ENCODE assay signal across 1 cellular context in the genomic region with DNA sequence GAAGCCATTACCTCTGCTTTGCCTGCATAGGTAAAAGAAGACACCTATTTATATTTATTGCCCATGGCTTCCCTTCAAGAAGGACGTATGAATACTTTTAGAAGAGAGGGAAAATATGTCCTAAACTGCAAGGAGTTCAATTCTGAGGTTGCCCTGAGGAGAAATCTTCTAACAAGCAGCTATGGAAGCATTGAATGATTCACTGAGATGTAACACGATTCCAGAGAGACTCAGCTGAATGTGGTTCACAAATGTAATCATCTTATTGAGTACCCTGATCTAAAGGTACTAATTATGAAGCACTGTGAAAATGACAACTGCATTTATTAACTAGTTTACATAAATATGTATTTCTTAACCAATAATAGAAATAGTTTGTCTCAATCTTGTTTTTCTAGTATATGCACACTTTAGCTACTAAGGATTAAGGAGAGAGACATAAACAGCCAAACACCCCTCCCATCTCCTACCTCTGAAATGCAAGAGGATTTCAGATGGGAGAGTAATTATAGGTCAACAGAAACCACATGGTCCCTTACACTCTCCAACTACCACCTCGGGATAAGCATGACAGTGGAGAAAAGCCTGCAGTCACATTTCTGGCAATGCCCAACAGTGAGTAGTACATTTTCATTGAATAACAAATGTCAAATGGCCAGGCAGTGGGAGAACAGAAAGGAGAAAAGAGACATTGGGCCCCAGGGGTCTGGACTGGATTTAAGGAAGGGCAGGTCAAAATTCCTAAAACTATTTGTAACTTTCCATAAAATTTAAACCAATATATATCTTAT.
TF ChIP-seq lines count a peak whose summit lies in the region.

No MANE protein-coding gene starts in this region.

TF ChIP-seq in SK-N-SH treated with all-trans-retinoic acid at 6 μM for 48 hours, 23 proteins besides CTCF, POLR2A, EP300 and RAD21 (continued from another document):
- TF ChIP-seq, protein P1, sequence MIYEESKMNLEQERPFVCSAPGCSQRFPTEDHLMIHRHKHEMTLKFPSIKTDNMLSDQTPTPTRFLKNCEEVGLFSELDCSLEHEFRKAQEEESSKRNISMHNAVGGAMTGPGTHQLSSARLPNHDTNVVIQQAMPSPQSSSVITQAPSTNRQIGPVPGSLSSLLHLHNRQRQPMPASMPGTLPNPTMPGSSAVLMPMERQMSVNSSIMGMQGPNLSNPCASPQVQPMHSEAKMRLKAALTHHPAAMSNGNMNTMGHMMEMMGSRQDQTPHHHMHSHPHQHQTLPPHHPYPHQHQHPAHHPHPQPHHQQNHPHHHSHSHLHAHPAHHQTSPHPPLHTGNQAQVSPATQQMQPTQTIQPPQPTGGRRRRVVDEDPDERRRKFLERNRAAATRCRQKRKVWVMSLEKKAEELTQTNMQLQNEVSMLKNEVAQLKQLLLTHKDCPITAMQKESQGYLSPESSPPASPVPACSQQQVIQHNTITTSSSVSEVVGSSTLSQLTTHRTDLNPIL (CRISPR knock-in tag; IDR thresholded peaks at IDR 0.05; ENCODE audit: low read depth), result no peak
